ENCODE assay signal across 8 cellular contexts in the genomic region with DNA sequence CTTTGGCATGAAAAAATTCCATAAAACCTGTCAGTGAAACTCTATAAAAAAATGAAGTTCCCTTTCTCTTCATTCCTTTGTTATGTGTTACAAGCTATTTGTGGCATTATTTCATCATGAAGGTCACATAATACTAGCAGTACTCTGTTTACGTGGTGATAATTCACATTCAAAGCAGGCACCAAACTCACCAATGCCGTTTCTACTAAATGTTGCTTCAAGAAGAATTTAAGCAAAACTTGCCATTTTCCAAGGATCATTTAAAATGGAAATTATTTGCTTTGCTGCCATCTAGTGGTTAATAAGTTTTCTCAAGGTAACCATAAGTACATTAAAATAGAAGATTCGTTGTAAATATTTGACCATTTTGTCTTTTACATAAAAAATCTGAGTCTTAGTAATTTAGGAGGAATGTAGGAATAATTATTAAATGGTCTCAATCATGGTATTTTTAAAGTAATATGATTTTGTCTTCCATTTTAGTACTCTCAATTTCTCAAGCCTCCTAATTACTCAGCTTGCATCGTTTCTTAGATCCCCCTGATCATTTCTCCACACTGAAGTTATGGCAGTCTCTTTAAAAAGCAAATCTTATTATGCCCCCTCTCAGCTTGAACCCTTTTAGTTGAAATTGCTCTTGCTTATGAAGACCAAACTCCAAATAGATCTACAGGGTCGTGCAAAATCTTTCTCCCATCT.
DNase-seq lines count a peak whose midpoint lies in the region; ATAC-seq and TF ChIP-seq lines count a peak whose summit lies in the region.

No MANE protein-coding gene starts in this region.

- CTCF ChIA-PET in activated CD8-positive, alpha-beta T cell treated with anti-CD3 and anti-CD28 coated beads for 36 hours (lab: Charles Lee) = interaction anchor here (0.6 to 3.8 kb wide), 37 partner anchors 8 to 311 kb away, joined by 3 to 18 read pairs (median 3); a partner anchor contains a TSS
- CTCF ChIA-PET in activated CD8-positive, alpha-beta T cell treated with anti-CD3 and anti-CD28 coated beads, Interleukin-2, amount 10 ng/mL, durations not matched to agents 7 days and 5 days (lab: Charles Lee) = interaction anchor here (0.6 to 3.8 kb wide), 38 partner anchors 8 to 323 kb away, joined by 3 to 16 read pairs (median 4); a partner anchor contains a TSS

- H3K9me3 Mint-ChIP-seq in activated CD8-positive, alpha-beta T cell treated with anti-CD3 and anti-CD28 coated beads for 36 hours = no peaks in the 10 kb centered on the region
- no peaks in the 10 kb centered on the region for H3K9me3 Mint-ChIP-seq in activated CD8-positive, alpha-beta T cell treated with anti-CD3 and anti-CD28 coated beads, Interleukin-2, amount 10 ng/mL, durations not matched to agents 7 days and 5 days (ENCODE audit: insufficient read depth)

- no peak for ATAC-seq in activated CD8-positive, alpha-beta T cell treated with anti-CD3 and anti-CD28 coated beads for 36 hours
- no peak for ATAC-seq in activated CD8-positive, alpha-beta T cell treated with anti-CD3 and anti-CD28 coated beads, Interleukin-2, amount 10 ng/mL, durations not matched to agents 7 days and 5 days
- no peak for ATAC-seq in GM18502 (IDR thresholded peaks at IDR 0.05; ENCODE audit: poor library complexity, unreplicated experiment)
- no peak for ATAC-seq in GM21423 (IDR thresholded peaks at IDR 0.05; ENCODE audit: unreplicated experiment)
- no peak for ATAC-seq in GM21381 (IDR thresholded peaks at IDR 0.05; ENCODE audit: unreplicated experiment)

- POLR2A ChIA-PET in activated CD8-positive, alpha-beta T cell treated with anti-CD3 and anti-CD28 coated beads for 36 hours (lab: Charles Lee) = no interaction called here
- POLR2A ChIA-PET in activated CD8-positive, alpha-beta T cell treated with anti-CD3 and anti-CD28 coated beads, Interleukin-2, amount 10 ng/mL, durations not matched to agents 7 days and 5 days (lab: Charles Lee) = no interaction called here

- no peak for DNase-seq in activated CD8-positive, alpha-beta T cell treated with anti-CD3 and anti-CD28 coated beads for 36 hours
- no peak for DNase-seq in activated CD8-positive, alpha-beta T cell treated with anti-CD3 and anti-CD28 coated beads, Interleukin-2, amount 10 ng/mL, durations not matched to agents 7 days and 5 days
- DNase-seq in NCI-H1694 (lab: John Stamatoyannopoulos, UW) (peak; percentile 41), astrocyte of the hippocampus (ENCODE audit: low read depth, low spot score) (peak; percentile 66), left kidney (ENCODE audit: low read depth, low spot score) (peak; percentile 72)

- H3K27me3 Mint-ChIP-seq in activated CD8-positive, alpha-beta T cell treated with anti-CD3 and anti-CD28 coated beads for 36 hours = no peaks in the 10 kb centered on the region
- no peaks in the 10 kb centered on the region for H3K27me3 Mint-ChIP-seq in activated CD8-positive, alpha-beta T cell treated with anti-CD3 and anti-CD28 coated beads, Interleukin-2, amount 10 ng/mL, durations not matched to agents 7 days and 5 days (ENCODE audit: low read depth)

- intact Hi-C loops in activated CD8-positive, alpha-beta T cell treated with anti-CD3 and anti-CD28 coated beads for 36 hours (cut with micrococcal nuclease) = loop anchor here (5.0 kb wide), 1 partner anchor 204 kb away; no protein-coding TSS in a partner anchor

- H3K36me3 Mint-ChIP-seq in activated CD8-positive, alpha-beta T cell treated with anti-CD3 and anti-CD28 coated beads for 36 hours (ENCODE audit: low read depth) = no peaks in the 10 kb centered on the region
- H3K36me3 Mint-ChIP-seq in activated CD8-positive, alpha-beta T cell treated with anti-CD3 and anti-CD28 coated beads, Interleukin-2, amount 10 ng/mL, durations not matched to agents 7 days and 5 days (ENCODE audit: low read depth) = no peaks in the 10 kb centered on the region

- H3K4me3 Mint-ChIP-seq in activated CD8-positive, alpha-beta T cell treated with anti-CD3 and anti-CD28 coated beads for 36 hours = no peak overlapping the region
- no peak overlapping the region for H3K4me3 Mint-ChIP-seq in activated CD8-positive, alpha-beta T cell treated with anti-CD3 and anti-CD28 coated beads, Interleukin-2, amount 10 ng/mL, durations not matched to agents 7 days and 5 days

- peak; percentile 66 for TF ChIP-seq CTCF in activated CD8-positive, alpha-beta T cell treated with anti-CD3 and anti-CD28 coated beads for 36 hours (IDR thresholded peaks at IDR 0.05)

- H3K4me1 Mint-ChIP-seq in activated CD8-positive, alpha-beta T cell treated with anti-CD3 and anti-CD28 coated beads for 36 hours (ENCODE audit: low read depth) = no peaks in the 10 kb centered on the region
- H3K4me1 Mint-ChIP-seq in activated CD8-positive, alpha-beta T cell treated with anti-CD3 and anti-CD28 coated beads, Interleukin-2, amount 10 ng/mL, durations not matched to agents 7 days and 5 days (ENCODE audit: low read depth) = no peaks in the 10 kb centered on the region

- H3K27ac Mint-ChIP-seq in activated CD8-positive, alpha-beta T cell treated with anti-CD3 and anti-CD28 coated beads for 36 hours = no peak overlapping the region
- H3K27ac Mint-ChIP-seq in activated CD8-positive, alpha-beta T cell treated with anti-CD3 and anti-CD28 coated beads, Interleukin-2, amount 10 ng/mL, durations not matched to agents 7 days and 5 days = no peak overlapping the region

Comparison
In these comparisons a context has a peak if more than half of its experiments do, and no peak if none do; other contexts are left out.
1. DNase-seq: peak in NCI-H1694 (single experiment), astrocyte of the hippocampus (single experiment) and left kidney (single experiment); none in activated CD8-positive, alpha-beta T cell treated with anti-CD3 and anti-CD28 coated beads for 36 hours (single experiment) and activated CD8-positive, alpha-beta T cell treated with anti-CD3 and anti-CD28 coated beads, Interleukin-2, amount 10 ng/mL, durations not matched to agents 7 days and 5 days (single experiment).